In genomic region chr2:112591413-112591812, GRCh38 we compare ENCODE assay signal across 18 cellular contexts. TPM values are rescaled to one million over a fixed set of nuclear protein-coding genes. Genes with fewer than 3 reads are reported as not detected.
DNase-seq lines count a peak whose midpoint lies in the region; ATAC-seq and TF ChIP-seq lines count a peak whose summit lies in the region.
"Had no signal": no experiment of that assay in that cellular context is flagged by ENCODE, and none has a peak within 500 bp of the region (broad histone marks: within the 10 kb centered on the region; RNA-seq: fewer than 3 reads in every experiment).

No MANE protein-coding gene starts in this region.

- H3K27ac Mint-ChIP-seq in activated naive CD4-positive, alpha-beta T cell treated with anti-CD3 and anti-CD28 coated beads, Interleukin-2, amount 50 U/mL, for 24 hours: peak overlapping the region; percentile 85
- H3K27ac Mint-ChIP-seq in nephron progenitor cell: peak overlapping the region; percentile 3
- H3K27ac Mint-ChIP-seq in CD4-positive, alpha-beta T cell: no peak overlapping the region
- H3K27ac Mint-ChIP-seq in mesothelial cell of epicardium: no peak overlapping the region

- H3K9me3 Mint-ChIP-seq in activated naive CD4-positive, alpha-beta T cell treated with anti-CD3 and anti-CD28 coated beads, Interleukin-2, amount 50 U/mL, for 24 hours: no peaks in the 10 kb centered on the region
- H3K9me3 Mint-ChIP-seq in nephron progenitor cell (no peaks in the 10 kb centered on the region), mesothelial cell of epicardium (no peaks in the 10 kb centered on the region)
- H3K9me3 Mint-ChIP-seq in CD4-positive, alpha-beta T cell: no peaks in the 10 kb centered on the region

- ATAC-seq in CD4-positive, alpha-beta T cell (ENCODE audit: poor library complexity): no peak
- ATAC-seq in GM21529 (IDR thresholded peaks at IDR 0.05; ENCODE audit: unreplicated experiment): no peak
- ATAC-seq: Right ventricle myocardium inferior had no signal

- no peaks in the 10 kb centered on the region for H3K36me3 ChIP-seq in PC-9 (ENCODE audit: low read depth)
- H3K36me3 ChIP-seq: HAP-1 had no signal

- no peak for TF ChIP-seq CTCF in PC-9 (conservative IDR thresholded peaks at IDR 0.05)
- TF ChIP-seq CTCF in nephron progenitor cell (IDR thresholded peaks at IDR 0.05): no peak
- no peak for TF ChIP-seq CTCF in CD4-positive, alpha-beta T cell (IDR thresholded peaks at IDR 0.05)
- TF ChIP-seq CTCF in mesothelial cell of epicardium (IDR thresholded peaks at IDR 0.05; ENCODE audit: unreplicated experiment): no peak

- no peak overlapping the region for H3K4me3 Mint-ChIP-seq in activated naive CD4-positive, alpha-beta T cell treated with anti-CD3 and anti-CD28 coated beads, Interleukin-2, amount 50 U/mL, for 24 hours
- H3K4me3 Mint-ChIP-seq in nephron progenitor cell: no peak overlapping the region
- no peak overlapping the region for H3K4me3 Mint-ChIP-seq in CD4-positive, alpha-beta T cell
- H3K4me3 Mint-ChIP-seq in mesothelial cell of epicardium: no peak overlapping the region

- H3K4me2 ChIP-seq in PC-9: peak overlapping the region; percentile 11

- POLR2A ChIA-PET in PC-9 (lab: Charles Lee; ENCODE audit: unreplicated experiment): no interaction called here
- POLR2A ChIA-PET in CD4-positive, alpha-beta T cell (lab: Charles Lee): interaction anchor here (1.0 kb wide), 1 partner anchor 36 kb away, joined by 3 read pairs; no protein-coding TSS in a partner anchor

- H3K79me2 ChIP-seq in PC-9 (ENCODE audit: low read depth): no peaks in the 10 kb centered on the region

- CTCF ChIA-PET in PC-9 (lab: Charles Lee): interaction anchor here (0.7 to 1.2 kb wide), 2 partner anchors 9 to 35 kb away, joined by 3 to 4 read pairs; no protein-coding TSS in a partner anchor
- CTCF ChIA-PET in CD4-positive, alpha-beta T cell (lab: Charles Lee): no interaction called here

- H3K4me3 ChIP-seq in PC-9: no peak overlapping the region
- H3K4me3 ChIP-seq: HAP-1 had no signal

- H3K36me3 Mint-ChIP-seq in activated naive CD4-positive, alpha-beta T cell treated with anti-CD3 and anti-CD28 coated beads, Interleukin-2, amount 50 U/mL, for 24 hours: peaks cover 14% of the 10 kb centered on the region
- H3K36me3 Mint-ChIP-seq in nephron progenitor cell (ENCODE audit: low read depth) (peaks cover 55% of the 10 kb centered on the region), mesothelial cell of epicardium (peaks cover 36% of the 10 kb centered on the region)
- H3K36me3 Mint-ChIP-seq in CD4-positive, alpha-beta T cell (ENCODE audit: low read depth): peaks cover 52% of the 10 kb centered on the region

- no peaks in the 10 kb centered on the region for H3K27me3 Mint-ChIP-seq in activated naive CD4-positive, alpha-beta T cell treated with anti-CD3 and anti-CD28 coated beads, Interleukin-2, amount 50 U/mL, for 24 hours
- H3K27me3 Mint-ChIP-seq in nephron progenitor cell (ENCODE audit: low read depth, poor library complexity): peaks cover 5% of the 10 kb centered on the region
- H3K27me3 Mint-ChIP-seq in CD4-positive, alpha-beta T cell: no peaks in the 10 kb centered on the region
- no peaks in the 10 kb centered on the region for H3K27me3 Mint-ChIP-seq in mesothelial cell of epicardium (ENCODE audit: low read depth)

- no peaks in the 10 kb centered on the region for H3K27me3 ChIP-seq in PC-9 (ENCODE audit: insufficient read depth, low read depth)
- H3K27me3 ChIP-seq in CD4-positive, alpha-beta T cell (ENCODE audit: control insufficient read depth, insufficient read depth, low read length): no peaks in the 10 kb centered on the region

- peaks cover 12% of the 10 kb centered on the region; the same call in 1 of the 2 replicates for H3K4me1 ChIP-seq in PC-9 (replicated peaks; ENCODE audit: insufficient read depth)

- peak overlapping the region; percentile 13; the same call in 1 of the 2 replicates for H3K27ac ChIP-seq in PC-9
- H3K27ac ChIP-seq in CD4-positive, alpha-beta T cell (ENCODE audit: low read depth, low read length): no peak overlapping the region
- H3K27ac ChIP-seq: HL-60 had no signal

- no peaks in the 10 kb centered on the region for H4K20me1 ChIP-seq in PC-9 (ENCODE audit: insufficient read depth)

- H3K9me3 ChIP-seq in PC-9 (ENCODE audit: insufficient read depth, low read depth): no peaks in the 10 kb centered on the region
- H3K9me3 ChIP-seq in CD4-positive, alpha-beta T cell (ENCODE audit: control insufficient read depth, low read length): no peaks in the 10 kb centered on the region
- H3K9me3 ChIP-seq: HAP-1 had no signal

- no peak for DNase-seq in activated naive CD4-positive, alpha-beta T cell treated with anti-CD3 and anti-CD28 coated beads, Interleukin-2, amount 50 U/mL, for 16 hours
- DNase-seq in PC-9: peak; percentile 62 to 76
- DNase-seq in nephron progenitor cell: no peak
- no peak for DNase-seq in CD4-positive, alpha-beta T cell
- DNase-seq in mesothelial cell of epicardium (ENCODE audit: low spot score in 2 of 2, unreplicated experiment in 2 of 2): no peak
- DNase-seq: AML-193, C1 segment of cervical spinal cord, EL, KG1, NCI-H1694, NCI-H2081, NCI-H2171 treated with DMSO at 0.1 percent for 48 hours, NCI-H526 had no signal

- no TSS peak for BruUV-seq in PC-9 (replicated peaks; lab: Mats Ljungman, UMichigan)

- H3K9me2 ChIP-seq in PC-9 (ENCODE audit: insufficient read depth): no peaks in the 10 kb centered on the region

- H2AFZ ChIP-seq in PC-9: no peak overlapping the region

- H3K4me1 Mint-ChIP-seq in activated naive CD4-positive, alpha-beta T cell treated with anti-CD3 and anti-CD28 coated beads, Interleukin-2, amount 50 U/mL, for 24 hours: peaks cover 5% of the 10 kb centered on the region
- peaks cover 5% of the 10 kb centered on the region for H3K4me1 Mint-ChIP-seq in nephron progenitor cell
- H3K4me1 Mint-ChIP-seq in CD4-positive, alpha-beta T cell (ENCODE audit: low read depth): peaks cover 9% of the 10 kb centered on the region
- H3K4me1 Mint-ChIP-seq in mesothelial cell of epicardium: peaks cover 6% of the 10 kb centered on the region

- H3F3A ChIP-seq in PC-9 (ENCODE audit: insufficient read depth, low read depth): peaks cover 23% of the 10 kb centered on the region

- intact Hi-C loops in PC-9 (cut with micrococcal nuclease; ENCODE audit: unreplicated experiment): no loop called here
- intact Hi-C loops in CD4-positive, alpha-beta T cell (cut with DNase I, micrococcal nuclease): loop anchor here in 1 of 2 experiments (1.0 kb wide), 1 partner anchor 16 kb away; no protein-coding TSS in a partner anchor

RNA-seq across cellular contexts. Expression of gene CHCHD5, which starts 7.0 kb away (rescaled TPM):
- total RNA-seq in PC-9 (2021) (38.4 and 64.3 TPM in 2 replicates), mesothelial cell of epicardium (32.3 to 33.2 TPM (median 32.4 TPM) in 3 replicates)
- total RNA-seq in CD4-positive, alpha-beta T cell: 10 to 100 TPM; 13.4 to 14.3 TPM

RNA-seq across cellular contexts. Expression of gene POLR1B, which starts 49.1 kb away (rescaled TPM):
- total RNA-seq in PC-9 (2021): 27.7 and 30.0 TPM in 2 replicates
- 10 to 100 TPM in 1 of 2 experiments, 1 to 10 TPM in 1; 9.2 to 11.5 TPM for total RNA-seq in CD4-positive, alpha-beta T cell
- total RNA-seq in mesothelial cell of epicardium: 28.0 to 36.5 TPM (median 28.3 TPM) in 3 replicates

RNA-seq across cellular contexts. Expression of gene SLC20A1, which starts 54.3 kb away (rescaled TPM):
- total RNA-seq in PC-9 (2021): 99.9 and 106 TPM in 2 replicates
- total RNA-seq in CD4-positive, alpha-beta T cell: 100 to 1,000 TPM; 130 to 139 TPM
- 41.6 to 46.9 TPM (median 46.3 TPM) in 3 replicates for total RNA-seq in mesothelial cell of epicardium

Comparison
In these comparisons a context has a peak if more than half of its experiments do, and no peak if none do; other contexts are left out.
1. H3K27ac Mint-ChIP-seq: peak in activated naive CD4-positive, alpha-beta T cell treated with anti-CD3 and anti-CD28 coated beads, Interleukin-2, amount 50 U/mL, for 24 hours (single experiment) and nephron progenitor cell (single experiment); none in CD4-positive, alpha-beta T cell (single experiment) and mesothelial cell of epicardium (single experiment).
2. DNase-seq: peak in PC-9 (2 of 2); none in activated naive CD4-positive, alpha-beta T cell treated with anti-CD3 and anti-CD28 coated beads, Interleukin-2, amount 50 U/mL, for 16 hours (single experiment), nephron progenitor cell (single experiment), CD4-positive, alpha-beta T cell (0 of 10) and mesothelial cell of epicardium (0 of 2).